Comparison of ENCODE assay signal across 24 cellular contexts in genomic region chr20:51004781-51005180, GRCh38. TPM values are rescaled to one million over a fixed set of nuclear protein-coding genes. Genes with fewer than 3 reads are reported as not detected.
"Had no signal": no experiment of that assay in that cellular context is flagged by ENCODE, and none has a peak within 500 bp of the region (broad histone marks: within the 10 kb centered on the region; RNA-seq: fewer than 3 reads in every experiment).

No MANE protein-coding gene starts in this region.

- ATAC-seq: left ventricle myocardium superior; lower lobe of right lung; sciatic nerve; stimulated activated naive CD8-positive, alpha-beta T cell treated with anti-CD3 and anti-CD28 coated beads, Interleukin-15, Interleukin-2, amounts not matched to agents 100 U/mL and 50 U/mL, for 24 hours had no signal

- H3K4me3 Mint-ChIP-seq: type B pancreatic cell had no signal

- H3K4me3 ChIP-seq: dorsolateral prefrontal cortex, esophagus squamous epithelium, lower lobe of right lung, prostate gland, right atrium auricular region, smooth muscle cell, tibial artery had no signal

- H3K9me3 ChIP-seq: esophagus squamous epithelium, lower lobe of right lung, prostate gland, right atrium auricular region, testis, tibial artery had no signal

- H3K36me3 ChIP-seq: esophagus squamous epithelium, lower lobe of right lung, prostate gland, right atrium auricular region, tibial artery had no signal

- H3K9me3 Mint-ChIP-seq: naive B cell, type B pancreatic cell had no signal

- H3K27me3 ChIP-seq: right atrium auricular region, testis had no signal

- H3K4me2 ChIP-seq: smooth muscle cell had no signal

- H3K27ac ChIP-seq: dorsolateral prefrontal cortex, esophagus squamous epithelium, lower lobe of right lung, prostate gland, right atrium auricular region, testis, tibial artery had no signal

- H3K4me1 ChIP-seq: esophagus squamous epithelium, lower lobe of right lung, prostate gland, right atrium auricular region, tibial artery had no signal

- H3K27ac Mint-ChIP-seq: type B pancreatic cell had no signal

- DNase-seq: caudate nucleus; cerebellar nuclear complex; dorsolateral prefrontal cortex; effector CD4-positive, alpha-beta T cell; esophagus squamous epithelium; foreskin melanocyte; hypothalamus; left ventricle myocardium superior; lower lobe of right lung; naive B cell; nucleus accumbens; stimulated activated CD4-positive, alpha-beta T cell treated with anti-CD3 and anti-CD28 coated beads, Interleukin-12 subunit alpha, Interleukin-12 subunit beta, amount 100 ng/mL, for 4 hours; stimulated activated CD4-positive, alpha-beta T cell treated with anti-CD3 and anti-CD28 coated beads, Interleukin-1b, Interleukin-23, amount 100 ng/mL, for 48 hours; stimulated activated CD4-positive, alpha-beta T cell treated with anti-CD3 and anti-CD28 coated beads, Interleukin-4, amount 100 ng/mL, for 1 hour; stimulated activated CD8-positive, alpha-beta memory T cell treated with anti-CD3 and anti-CD28 coated beads, Interleukin-4, amount 100 ng/mL, for 48 hours; stimulated activated naive CD8-positive, alpha-beta T cell treated with anti-CD3 and anti-CD28 coated beads, Interleukin-15, Interleukin-2, amounts not matched to agents 100 U/mL and 50 U/mL, for 24 hours; substantia nigra; testis; tibial artery had no signal

- H3K27me3 Mint-ChIP-seq: type B pancreatic cell had no signal

RNA-seq across cellular contexts. Expression of gene KCNG1, which starts 18.1 kb away (rescaled TPM):
- total RNA-seq: lower lobe of right lung had no signal
